ENCODE assay signal across 1 cellular context in the genomic region with DNA sequence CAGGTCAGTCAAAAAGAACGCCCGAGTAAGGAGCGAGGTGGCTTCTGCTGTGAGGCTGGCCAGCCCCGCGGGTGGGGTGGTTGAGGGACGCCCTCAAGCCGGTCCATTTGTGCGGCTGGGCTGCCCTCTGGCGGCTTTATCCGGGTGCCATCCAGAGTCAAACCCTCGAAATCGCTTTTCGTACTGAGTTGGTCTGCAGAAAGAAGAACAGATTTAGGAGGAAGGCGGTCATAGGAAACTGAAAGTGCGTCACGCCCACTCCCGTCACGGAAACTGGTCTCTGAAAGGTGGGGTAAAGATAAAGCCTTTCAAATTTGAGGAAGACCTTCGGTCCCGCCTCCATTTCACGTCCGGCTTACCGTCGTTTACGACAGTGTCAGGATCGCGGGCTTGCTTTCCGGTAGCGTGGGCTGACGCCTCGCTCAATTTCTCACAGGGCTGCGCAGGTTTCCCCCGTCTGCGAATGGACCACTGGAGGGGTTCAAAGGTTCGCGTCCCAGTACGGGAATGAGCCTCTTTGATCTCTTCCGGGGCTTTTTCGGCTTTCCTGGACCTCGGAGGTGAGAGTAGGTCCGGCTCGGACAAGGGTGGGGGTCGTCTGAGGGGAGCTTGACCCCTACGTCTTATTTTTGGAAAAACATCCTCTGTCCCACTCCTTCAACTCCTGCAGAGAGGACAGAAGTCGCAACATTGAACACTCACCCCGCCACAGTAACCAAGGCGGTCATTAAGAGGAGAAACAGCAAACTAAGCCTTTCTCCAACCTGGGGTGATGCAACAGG.
TF ChIP-seq lines count a peak whose summit lies in the region.

TSS of gene HAX1 (plus strand) at position 413 of the 782 bp plus-strand sequence. CDS start at position 508, 95 bp downstream.

TF ChIP-seq in HepG2, 621 proteins besides CTCF, POLR2A, EP300 and RAD21 (continued from another document and continues in another):
- TF ChIP-seq PAXIP1 (CRISPR knock-in tag; conservative IDR thresholded peaks at IDR 0.05) (peak; percentile 37; the same call in 1 of the 2 replicates), BRD4 (CRISPR knock-in tag; IDR thresholded peaks at IDR 0.05) (no peak), WIZ (CRISPR knock-in tag; IDR thresholded peaks at IDR 0.05) (peak; percentile 77; the same call in 1 of the 2 replicates), ZNF878 (CRISPR knock-in tag; IDR thresholded peaks at IDR 0.05) (peak; percentile 79; the same call in 1 of the 2 replicates), ZNF224 (CRISPR knock-in tag; IDR thresholded peaks at IDR 0.05) (peak; percentile 32; the same call in 1 of the 2 replicates), GPBP1L1 (CRISPR knock-in tag; IDR thresholded peaks at IDR 0.05) (no peak), GFI1 (CRISPR knock-in tag; IDR thresholded peaks at IDR 0.05; ENCODE audit: borderline replicate concordance) (peak; percentile 59; the same call in 1 of the 2 replicates), PCBP1 (IDR thresholded peaks at IDR 0.05; ENCODE audit: borderline replicate concordance, low read depth, low read length) (no peak), KLF6 (CRISPR knock-in tag; IDR thresholded peaks at IDR 0.05) (0 out of 2 replicates have a peak, but pooled peaks have one; percentile 42), ZGPAT (CRISPR knock-in tag; IDR thresholded peaks at IDR 0.05) (peak; percentile 84), ZNF160 (CRISPR knock-in tag; IDR thresholded peaks at IDR 0.05) (0 out of 2 replicates have a peak, but pooled peaks have one; percentile 62), NAIF1 (CRISPR knock-in tag; IDR thresholded peaks at IDR 0.05; ENCODE audit: borderline replicate concordance) (peak; percentile 61; the same call in 1 of the 2 replicates), MTA3 (CRISPR knock-in tag; IDR thresholded peaks at IDR 0.05) (no peak), FOXK1 (CRISPR knock-in tag; IDR thresholded peaks at IDR 0.05; ENCODE audit: borderline replicate concordance, low read depth) (peak; percentile 71; the same call in 1 of the 2 replicates), FOXJ3 (CRISPR knock-in tag; IDR thresholded peaks at IDR 0.05; ENCODE audit: borderline replicate concordance) (no peak), MIXL1 (CRISPR knock-in tag; IDR thresholded peaks at IDR 0.05) (peak; percentile 9; the same call in 1 of the 2 replicates), DMAP1 (CRISPR knock-in tag; IDR thresholded peaks at IDR 0.05) (peak; percentile 72), NFATC3 (CRISPR knock-in tag; IDR thresholded peaks at IDR 0.05) (no peak), ASH2L (IDR thresholded peaks at IDR 0.05; ENCODE audit: insufficient read length, low read depth, low read length) (peak; percentile 69), RFX3 (CRISPR knock-in tag; IDR thresholded peaks at IDR 0.05) (0 out of 2 replicates have a peak, but pooled peaks have one; percentile 22), FOXA1 (IDR thresholded peaks at IDR 0.05) (no peak), FOXA1 (CRISPR knock-in tag; IDR thresholded peaks at IDR 0.05) (no peak), SIN3A (IDR thresholded peaks at IDR 0.05; ENCODE audit: borderline replicate concordance, low read depth, low read length) (peak; percentile 67; the same call in 1 of the 2 replicates), REL (CRISPR knock-in tag; conservative IDR thresholded peaks at IDR 0.05) (0 out of 2 replicates have a peak, but pooled peaks have one; percentile 45), DRAP1 (CRISPR knock-in tag; IDR thresholded peaks at IDR 0.05) (peak; percentile 64; the same call in 1 of the 2 replicates), ZNF839 (CRISPR knock-in tag; IDR thresholded peaks at IDR 0.05; ENCODE audit: borderline replicate concordance) (no peak), ZNF143 (CRISPR knock-in tag; IDR thresholded peaks at IDR 0.05) (no peak), KDM1A (CRISPR knock-in tag; IDR thresholded peaks at IDR 0.05) (no peak; the same call in 1 of the 2 replicates), ESRRA (CRISPR knock-in tag; IDR thresholded peaks at IDR 0.05; ENCODE audit: low read depth) (0 out of 2 replicates have a peak, but pooled peaks have one; percentile 25), ZNF124 (CRISPR knock-in tag; IDR thresholded peaks at IDR 0.05) (0 out of 2 replicates have a peak, but pooled peaks have one; percentile 79), ZNF264 (CRISPR knock-in tag; IDR thresholded peaks at IDR 0.05) (no peak)
- TF ChIP-seq, protein P1, sequence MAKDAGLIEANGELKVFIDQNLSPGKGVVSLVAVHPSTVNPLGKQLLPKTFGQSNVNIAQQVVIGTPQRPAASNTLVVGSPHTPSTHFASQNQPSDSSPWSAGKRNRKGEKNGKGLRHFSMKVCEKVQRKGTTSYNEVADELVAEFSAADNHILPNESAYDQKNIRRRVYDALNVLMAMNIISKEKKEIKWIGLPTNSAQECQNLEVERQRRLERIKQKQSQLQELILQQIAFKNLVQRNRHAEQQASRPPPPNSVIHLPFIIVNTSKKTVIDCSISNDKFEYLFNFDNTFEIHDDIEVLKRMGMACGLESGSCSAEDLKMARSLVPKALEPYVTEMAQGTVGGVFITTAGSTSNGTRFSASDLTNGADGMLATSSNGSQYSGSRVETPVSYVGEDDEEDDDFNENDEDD (CRISPR knock-in tag; IDR thresholded peaks at IDR 0.05; ENCODE audit: borderline replicate concordance), result peak; percentile 73; the same call in 1 of the 2 replicates
- TF ChIP-seq, protein P2, sequence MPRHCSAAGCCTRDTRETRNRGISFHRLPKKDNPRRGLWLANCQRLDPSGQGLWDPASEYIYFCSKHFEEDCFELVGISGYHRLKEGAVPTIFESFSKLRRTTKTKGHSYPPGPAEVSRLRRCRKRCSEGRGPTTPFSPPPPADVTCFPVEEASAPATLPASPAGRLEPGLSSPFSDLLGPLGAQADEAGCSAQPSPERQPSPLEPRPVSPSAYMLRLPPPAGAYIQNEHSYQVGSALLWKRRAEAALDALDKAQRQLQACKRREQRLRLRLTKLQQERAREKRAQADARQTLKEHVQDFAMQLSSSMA (CRISPR knock-in tag; IDR thresholded peaks at IDR 0.05), result 0 out of 2 replicates have a peak, but pooled peaks have one; percentile 60
- TF ChIP-seq, protein P3, sequence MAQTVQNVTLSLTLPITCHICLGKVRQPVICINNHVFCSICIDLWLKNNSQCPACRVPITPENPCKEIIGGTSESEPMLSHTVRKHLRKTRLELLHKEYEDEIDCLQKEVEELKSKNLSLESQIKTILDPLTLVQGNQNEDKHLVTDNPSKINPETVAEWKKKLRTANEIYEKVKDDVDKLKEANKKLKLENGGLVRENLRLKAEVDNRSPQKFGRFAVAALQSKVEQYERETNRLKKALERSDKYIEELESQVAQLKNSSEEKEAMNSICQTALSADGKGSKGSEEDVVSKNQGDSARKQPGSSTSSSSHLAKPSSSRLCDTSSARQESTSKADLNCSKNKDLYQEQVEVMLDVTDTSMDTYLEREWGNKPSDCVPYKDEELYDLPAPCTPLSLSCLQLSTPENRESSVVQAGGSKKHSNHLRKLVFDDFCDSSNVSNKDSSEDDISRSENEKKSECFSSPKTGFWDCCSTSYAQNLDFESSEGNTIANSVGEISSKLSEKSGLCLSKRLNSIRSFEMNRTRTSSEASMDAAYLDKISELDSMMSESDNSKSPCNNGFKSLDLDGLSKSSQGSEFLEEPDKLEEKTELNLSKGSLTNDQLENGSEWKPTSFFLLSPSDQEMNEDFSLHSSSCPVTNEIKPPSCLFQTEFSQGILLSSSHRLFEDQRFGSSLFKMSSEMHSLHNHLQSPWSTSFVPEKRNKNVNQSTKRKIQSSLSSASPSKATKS (CRISPR knock-in tag; IDR thresholded peaks at IDR 0.05), result no peak
- TF ChIP-seq, protein P4, sequence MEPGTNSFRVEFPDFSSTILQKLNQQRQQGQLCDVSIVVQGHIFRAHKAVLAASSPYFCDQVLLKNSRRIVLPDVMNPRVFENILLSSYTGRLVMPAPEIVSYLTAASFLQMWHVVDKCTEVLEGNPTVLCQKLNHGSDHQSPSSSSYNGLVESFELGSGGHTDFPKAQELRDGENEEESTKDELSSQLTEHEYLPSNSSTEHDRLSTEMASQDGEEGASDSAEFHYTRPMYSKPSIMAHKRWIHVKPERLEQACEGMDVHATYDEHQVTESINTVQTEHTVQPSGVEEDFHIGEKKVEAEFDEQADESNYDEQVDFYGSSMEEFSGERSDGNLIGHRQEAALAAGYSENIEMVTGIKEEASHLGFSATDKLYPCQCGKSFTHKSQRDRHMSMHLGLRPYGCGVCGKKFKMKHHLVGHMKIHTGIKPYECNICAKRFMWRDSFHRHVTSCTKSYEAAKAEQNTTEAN (CRISPR knock-in tag; conservative IDR thresholded peaks at IDR 0.05), result no peak
- TF ChIP-seq, protein P5, sequence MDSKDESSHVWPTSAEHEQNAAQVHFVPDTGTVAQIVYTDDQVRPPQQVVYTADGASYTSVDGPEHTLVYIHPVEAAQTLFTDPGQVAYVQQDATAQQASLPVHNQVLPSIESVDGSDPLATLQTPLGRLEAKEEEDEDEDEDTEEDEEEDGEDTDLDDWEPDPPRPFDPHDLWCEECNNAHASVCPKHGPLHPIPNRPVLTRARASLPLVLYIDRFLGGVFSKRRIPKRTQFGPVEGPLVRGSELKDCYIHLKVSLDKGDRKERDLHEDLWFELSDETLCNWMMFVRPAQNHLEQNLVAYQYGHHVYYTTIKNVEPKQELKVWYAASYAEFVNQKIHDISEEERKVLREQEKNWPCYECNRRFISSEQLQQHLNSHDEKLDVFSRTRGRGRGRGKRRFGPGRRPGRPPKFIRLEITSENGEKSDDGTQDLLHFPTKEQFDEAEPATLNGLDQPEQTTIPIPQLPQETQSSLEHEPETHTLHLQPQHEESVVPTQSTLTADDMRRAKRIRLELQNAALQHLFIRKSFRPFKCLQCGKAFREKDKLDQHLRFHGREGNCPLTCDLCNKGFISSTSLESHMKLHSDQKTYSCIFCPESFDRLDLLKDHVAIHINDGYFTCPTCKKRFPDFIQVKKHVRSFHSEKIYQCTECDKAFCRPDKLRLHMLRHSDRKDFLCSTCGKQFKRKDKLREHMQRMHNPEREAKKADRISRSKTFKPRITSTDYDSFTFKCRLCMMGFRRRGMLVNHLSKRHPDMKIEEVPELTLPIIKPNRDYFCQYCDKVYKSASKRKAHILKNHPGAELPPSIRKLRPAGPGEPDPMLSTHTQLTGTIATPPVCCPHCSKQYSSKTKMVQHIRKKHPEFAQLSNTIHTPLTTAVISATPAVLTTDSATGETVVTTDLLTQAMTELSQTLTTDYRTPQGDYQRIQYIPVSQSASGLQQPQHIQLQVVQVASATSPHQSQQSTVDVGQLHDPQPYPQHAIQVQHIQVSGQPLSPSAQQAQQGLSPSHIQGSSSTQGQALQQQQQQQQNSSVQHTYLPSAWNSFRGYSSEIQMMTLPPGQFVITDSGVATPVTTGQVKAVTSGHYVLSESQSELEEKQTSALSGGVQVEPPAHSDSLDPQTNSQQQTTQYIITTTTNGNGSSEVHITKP (CRISPR knock-in tag; IDR thresholded peaks at IDR 0.05; ENCODE audit: low read depth), result peak; percentile 67
- TF ChIP-seq, protein P6, sequence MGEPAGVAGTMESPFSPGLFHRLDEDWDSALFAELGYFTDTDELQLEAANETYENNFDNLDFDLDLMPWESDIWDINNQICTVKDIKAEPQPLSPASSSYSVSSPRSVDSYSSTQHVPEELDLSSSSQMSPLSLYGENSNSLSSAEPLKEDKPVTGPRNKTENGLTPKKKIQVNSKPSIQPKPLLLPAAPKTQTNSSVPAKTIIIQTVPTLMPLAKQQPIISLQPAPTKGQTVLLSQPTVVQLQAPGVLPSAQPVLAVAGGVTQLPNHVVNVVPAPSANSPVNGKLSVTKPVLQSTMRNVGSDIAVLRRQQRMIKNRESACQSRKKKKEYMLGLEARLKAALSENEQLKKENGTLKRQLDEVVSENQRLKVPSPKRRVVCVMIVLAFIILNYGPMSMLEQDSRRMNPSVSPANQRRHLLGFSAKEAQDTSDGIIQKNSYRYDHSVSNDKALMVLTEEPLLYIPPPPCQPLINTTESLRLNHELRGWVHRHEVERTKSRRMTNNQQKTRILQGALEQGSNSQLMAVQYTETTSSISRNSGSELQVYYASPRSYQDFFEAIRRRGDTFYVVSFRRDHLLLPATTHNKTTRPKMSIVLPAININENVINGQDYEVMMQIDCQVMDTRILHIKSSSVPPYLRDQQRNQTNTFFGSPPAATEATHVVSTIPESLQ (CRISPR knock-in tag; conservative IDR thresholded peaks at IDR 0.05), result 0 out of 2 replicates have a peak, but pooled peaks have one; percentile 32
